Comparison of ENCODE assay signal across 11 cellular contexts in the genomic region with DNA sequence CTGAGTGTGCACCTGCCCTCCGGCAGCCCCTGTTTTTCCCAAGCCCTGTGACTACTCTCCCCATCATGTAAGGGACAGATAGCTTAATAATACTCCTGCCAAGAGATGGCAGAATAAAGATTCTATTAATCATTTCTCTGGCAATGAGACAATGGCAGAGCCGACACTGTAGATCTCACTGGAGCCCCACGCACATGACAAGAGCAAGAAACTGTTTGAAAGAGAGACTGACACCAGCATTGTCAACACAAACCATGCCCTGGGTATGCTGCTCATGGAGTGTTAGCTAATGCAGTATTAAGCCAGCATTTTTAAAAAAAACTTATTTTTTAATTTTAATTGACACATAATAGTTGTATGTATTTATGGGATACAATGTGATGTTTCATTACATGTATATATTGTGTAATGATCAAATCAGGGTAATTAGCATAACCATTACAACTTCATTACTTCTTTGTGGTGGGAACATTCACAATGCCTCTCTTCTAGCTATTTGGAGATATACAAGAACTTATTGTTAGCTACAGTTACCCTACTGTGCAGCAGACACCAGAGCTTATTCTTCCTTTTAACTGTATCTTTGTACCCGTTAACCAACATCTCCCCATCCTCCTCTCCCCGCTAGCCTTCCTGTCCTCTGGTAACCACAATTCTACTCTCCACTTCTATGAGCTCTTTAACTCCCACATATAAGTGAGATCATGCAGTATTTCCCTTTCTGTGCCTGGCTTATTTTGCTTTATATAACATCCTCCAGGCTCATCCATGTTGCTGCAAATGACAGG. TPM values are rescaled to one million over a fixed set of nuclear protein-coding genes. Genes with fewer than 3 reads are reported as not detected.
A peak's percentile ranks its signal among the peaks of the same experiment; 100 is the strongest.
DNase-seq lines count a peak whose midpoint lies in the region; ATAC-seq and TF ChIP-seq lines count a peak whose summit lies in the region.
"Had no signal": no experiment of that assay in that cellular context is flagged by ENCODE, and none has a peak within 500 bp of the region (broad histone marks: within the 10 kb centered on the region; RNA-seq: fewer than 3 reads in every experiment).

No MANE protein-coding gene starts in this region.

- no peaks in the 10 kb centered on the region for H3K27me3 Mint-ChIP-seq in activated T-cell treated with anti-CD3 and anti-CD28 coated beads, Interleukin-2, amount 50 U/mL, for 24 hours
- H3K27me3 Mint-ChIP-seq in T-helper 2 cell treated with Interferon-gamma antibody and Interleukin-4, amounts not matched to agents 5 μg/mL and 100 μg/mL, for 36 hours (ENCODE audit: low read depth) = no peaks in the 10 kb centered on the region
- no peaks in the 10 kb centered on the region for H3K27me3 Mint-ChIP-seq in effector memory CD8-positive, alpha-beta T cell

- H3K27ac ChIP-seq in substantia nigra (ENCODE audit: low read depth, low read length, poor library complexity, severe bottlenecking) = peak overlapping the region; percentile 85
- H3K27ac ChIP-seq in SJCRH30 = no peak overlapping the region

- no peaks in the 10 kb centered on the region for H3K36me3 Mint-ChIP-seq in activated T-cell treated with anti-CD3 and anti-CD28 coated beads, Interleukin-2, amount 50 U/mL, for 24 hours (ENCODE audit: low read depth)
- H3K36me3 Mint-ChIP-seq in T-helper 2 cell treated with Interferon-gamma antibody and Interleukin-4, amounts not matched to agents 5 μg/mL and 100 μg/mL, for 36 hours (ENCODE audit: low read depth) = peaks cover 10% of the 10 kb centered on the region
- peaks cover 8% of the 10 kb centered on the region for H3K36me3 Mint-ChIP-seq in effector memory CD8-positive, alpha-beta T cell (ENCODE audit: insufficient read depth)

- peak overlapping the region; percentile 3 for H3K4me3 Mint-ChIP-seq in activated T-cell treated with anti-CD3 and anti-CD28 coated beads, Interleukin-2, amount 50 U/mL, for 24 hours
- H3K4me3 Mint-ChIP-seq in T-helper 2 cell treated with Interferon-gamma antibody and Interleukin-4, amounts not matched to agents 5 μg/mL and 100 μg/mL, for 36 hours = peak overlapping the region; percentile 71
- peak overlapping the region; percentile 22 to 73 for H3K4me3 Mint-ChIP-seq in effector memory CD8-positive, alpha-beta T cell
- H3K4me3 Mint-ChIP-seq: nephron progenitor cell had no signal

- H3K9me3 ChIP-seq in HAP-1 = no peaks in the 10 kb centered on the region
- no peaks in the 10 kb centered on the region for H3K9me3 ChIP-seq in SJCRH30 (replicated peaks)

- in situ Hi-C loops in HAP-1 (cut with MboI; ENCODE audit: low sequenced_read_pairs) = no loop called here

- H3K4me1 ChIP-seq in HAP-1 = no peaks in the 10 kb centered on the region
- H3K4me1 ChIP-seq in SJCRH30 = no peaks in the 10 kb centered on the region

- no peak for TF ChIP-seq CTCF in GM10266 (IDR thresholded peaks at IDR 0.05; ENCODE audit: control insufficient read depth, insufficient read depth, low read depth, missing control alignments)

- no peaks in the 10 kb centered on the region for H3K9me3 Mint-ChIP-seq in activated T-cell treated with anti-CD3 and anti-CD28 coated beads, Interleukin-2, amount 50 U/mL, for 24 hours
- peaks cover 12% of the 10 kb centered on the region for H3K9me3 Mint-ChIP-seq in T-helper 2 cell treated with Interferon-gamma antibody and Interleukin-4, amounts not matched to agents 5 μg/mL and 100 μg/mL, for 36 hours
- no peaks in the 10 kb centered on the region for H3K9me3 Mint-ChIP-seq in effector memory CD8-positive, alpha-beta T cell

- H3K27me3 ChIP-seq in HAP-1 (ENCODE audit: low read depth) (no peaks in the 10 kb centered on the region), SJCRH30 (0 out of 2 replicates have a peak, but pooled peaks cover 9% of the 10 kb centered on the region)

- H3K4me3 ChIP-seq in HAP-1 = no peak overlapping the region
- H3K4me3 ChIP-seq in SJCRH30 = no peak overlapping the region

- peak; percentile 22 for DNase-seq in activated T-cell treated with anti-CD3 and anti-CD28 coated beads, Interleukin-2, amount 50 U/mL, for 24 hours
- DNase-seq in activated T-cell treated with anti-CD3 and anti-CD28 coated beads, Interleukin-2, amount 50 U/mL, for 1 hour = no peak
- peak; percentile 24 for DNase-seq in T-helper 2 cell treated with Interferon-gamma antibody and Interleukin-4, amounts not matched to agents 5 μg/mL and 100 μg/mL, for 36 hours (ENCODE audit: low spot score)
- no peak for DNase-seq in effector memory CD8-positive, alpha-beta T cell
- DNase-seq in substantia nigra (lab: John Stamatoyannopoulos, UW) = peak in 8 of 49 donors; percentile 11 to 69 (median 38)
- no peak for DNase-seq in HAP-1 (ENCODE audit: low spot score in 2 of 2)
- no peak for DNase-seq in SJCRH30
- no peak for DNase-seq in GM10266 (ENCODE audit: extremely low spot score)
- DNase-seq: activated CD4-positive, CD25-positive, alpha-beta regulatory T cell; NCI-H345; nephron progenitor cell had no signal

- ATAC-seq in effector memory CD8-positive, alpha-beta T cell (replicated peaks) = peak; percentile 85

- peaks cover 95% of the 10 kb centered on the region for H3K4me1 Mint-ChIP-seq in activated T-cell treated with anti-CD3 and anti-CD28 coated beads, Interleukin-2, amount 50 U/mL, for 24 hours (ENCODE audit: low read depth)
- H3K4me1 Mint-ChIP-seq in T-helper 2 cell treated with Interferon-gamma antibody and Interleukin-4, amounts not matched to agents 5 μg/mL and 100 μg/mL, for 36 hours (ENCODE audit: low read depth) = peaks cover 88% of the 10 kb centered on the region
- H3K4me1 Mint-ChIP-seq in effector memory CD8-positive, alpha-beta T cell (ENCODE audit: low read depth in 2 of 2) = peaks cover 88 to 92% of the 10 kb centered on the region in 2 donors

- H3K27ac Mint-ChIP-seq in activated T-cell treated with anti-CD3 and anti-CD28 coated beads, Interleukin-2, amount 50 U/mL, for 24 hours = peak overlapping the region; percentile 72
- H3K27ac Mint-ChIP-seq in T-helper 2 cell treated with Interferon-gamma antibody and Interleukin-4, amounts not matched to agents 5 μg/mL and 100 μg/mL, for 36 hours = peak overlapping the region; percentile 77
- H3K27ac Mint-ChIP-seq in effector memory CD8-positive, alpha-beta T cell = peak overlapping the region; percentile 42 to 88
- H3K27ac Mint-ChIP-seq: nephron progenitor cell had no signal

- no peaks in the 10 kb centered on the region for H3K36me3 ChIP-seq in HAP-1 (replicated peaks)
- no peaks in the 10 kb centered on the region for H3K36me3 ChIP-seq in SJCRH30

RNA-seq across cellular contexts. Expression of a gene that starts 31.5 kb away (rescaled TPM):
- 0.08 TPM in 1 of 2 replicates, not detected in the other for total RNA-seq in SJCRH30 (2014; rRNA removed; shearing (Covaris generic))

Comparison
In these comparisons a context has a peak if more than half of its experiments do, and no peak if none do; other contexts are left out.
1. DNase-seq: peak in activated T-cell treated with anti-CD3 and anti-CD28 coated beads, Interleukin-2, amount 50 U/mL, for 24 hours (single experiment) and T-helper 2 cell treated with Interferon-gamma antibody and Interleukin-4, amounts not matched to agents 5 μg/mL and 100 μg/mL, for 36 hours (single experiment); none in activated T-cell treated with anti-CD3 and anti-CD28 coated beads, Interleukin-2, amount 50 U/mL, for 1 hour (single experiment), effector memory CD8-positive, alpha-beta T cell (0 of 3), HAP-1 (0 of 2), SJCRH30 (0 of 2) and GM10266 (single experiment).
2. H3K4me3 Mint-ChIP-seq: peak in every context shown above with its lines; median percentile 71 in T-helper 2 cell treated with Interferon-gamma antibody and Interleukin-4, amounts not matched to agents 5 μg/mL and 100 μg/mL, for 36 hours; 48 in effector memory CD8-positive, alpha-beta T cell; 3 in activated T-cell treated with anti-CD3 and anti-CD28 coated beads, Interleukin-2, amount 50 U/mL, for 24 hours.
3. Peak in every context shown above with its lines, with median percentiles within 50 percentile points of each other: H3K27ac Mint-ChIP-seq.